Comparison of ENCODE assay signal across 1 cellular context in the genomic region with DNA sequence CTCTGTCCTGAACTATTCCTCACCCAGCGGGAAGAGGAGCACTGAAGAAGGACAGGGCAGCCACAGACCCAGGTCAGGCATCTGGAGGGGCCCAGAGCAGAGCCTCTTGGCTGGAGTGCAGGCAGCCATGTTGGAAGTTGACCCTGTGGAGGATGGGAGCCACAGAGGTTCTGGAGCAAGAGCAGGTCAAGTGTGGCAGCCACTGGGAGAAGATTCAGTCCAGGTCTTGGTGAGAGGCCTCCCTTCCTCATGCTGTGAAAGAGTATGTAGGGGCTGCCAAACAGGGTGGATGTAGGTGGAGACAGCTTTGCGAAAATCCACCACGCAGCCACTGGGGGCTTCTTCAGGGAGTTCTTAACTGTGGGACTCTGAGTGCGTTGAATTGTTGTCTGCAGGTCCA.
A peak's percentile ranks its signal among the peaks of the same experiment; 100 is the strongest.
TF ChIP-seq lines count a peak whose summit lies in the region.

No MANE protein-coding gene starts in this region.

TF ChIP-seq in H1, 55 proteins besides CTCF, POLR2A, EP300 and RAD21:
- TF ChIP-seq KDM1A (IDR thresholded peaks at IDR 0.05; ENCODE audit: borderline replicate concordance, low read length) (peak; percentile 71; the same call in 1 of the 2 replicates), CREB1 (IDR thresholded peaks at IDR 0.05) (no peak)
